In genomic region chr17:76714822-76715461, GRCh38 we compare ENCODE assay signal across 1 cellular context.
TF ChIP-seq lines count a peak whose summit lies in the region.

No MANE protein-coding gene starts in this region.

TF ChIP-seq in K562, 482 proteins besides CTCF, POLR2A, EP300 and RAD21:
- TF ChIP-seq CC2D1A (IDR thresholded peaks at IDR 0.05) (peak; percentile 14; the same call in 1 of the 2 replicates), POLR2H (tag; IDR thresholded peaks at IDR 0.05; ENCODE audit: low read depth) (no peak), CTCFL (IDR thresholded peaks at IDR 0.05; ENCODE audit: borderline replicate concordance, insufficient read depth, low read depth, low read length, poor library complexity, severe bottlenecking) (peak; percentile 41), KLF16 (IDR thresholded peaks at IDR 0.05) (peak; percentile 52; the same call in 1 of the 2 replicates), SMC3 (conservative IDR thresholded peaks at IDR 0.05; ENCODE audit: insufficient read depth, low read depth, low read length) (peak; percentile 53), XRCC5 (IDR thresholded peaks at IDR 0.05; ENCODE audit: low read depth, low read length) (0 out of 2 replicates have a peak, but pooled peaks have one; percentile 61), TAL1 (IDR thresholded peaks at IDR 0.05) (no peak), BRCA1 (IDR thresholded peaks at IDR 0.05) (no peak), BRCA1 (CRISPR knock-in tag; IDR thresholded peaks at IDR 0.05) (no peak), ATF1 (CRISPR knock-in tag; IDR thresholded peaks at IDR 0.05) (no peak), ATF1 (tag; IDR thresholded peaks at IDR 0.05) (no peak), JUND (IDR thresholded peaks at IDR 0.05; ENCODE audit: borderline replicate concordance, low read depth, low read length) (0 out of 2 replicates have a peak, but pooled peaks have one; percentile 3), JUND (tag; IDR thresholded peaks at IDR 0.05; ENCODE audit: borderline replicate concordance, low read depth, low read length) (no peak), FOXM1 (IDR thresholded peaks at IDR 0.05; ENCODE audit: low read depth) (0 out of 2 replicates have a peak, but pooled peaks have one; percentile 14), FOXM1 (CRISPR knock-in tag; IDR thresholded peaks at IDR 0.05; ENCODE audit: low read depth) (no peak), ZNF23 (CRISPR knock-in tag; IDR thresholded peaks at IDR 0.05) (no peak), FUS (optimal IDR thresholded peaks at IDR 0.05; ENCODE audit: low read depth, low read length) (no peak)
- TF ChIP-seq, protein P1, sequence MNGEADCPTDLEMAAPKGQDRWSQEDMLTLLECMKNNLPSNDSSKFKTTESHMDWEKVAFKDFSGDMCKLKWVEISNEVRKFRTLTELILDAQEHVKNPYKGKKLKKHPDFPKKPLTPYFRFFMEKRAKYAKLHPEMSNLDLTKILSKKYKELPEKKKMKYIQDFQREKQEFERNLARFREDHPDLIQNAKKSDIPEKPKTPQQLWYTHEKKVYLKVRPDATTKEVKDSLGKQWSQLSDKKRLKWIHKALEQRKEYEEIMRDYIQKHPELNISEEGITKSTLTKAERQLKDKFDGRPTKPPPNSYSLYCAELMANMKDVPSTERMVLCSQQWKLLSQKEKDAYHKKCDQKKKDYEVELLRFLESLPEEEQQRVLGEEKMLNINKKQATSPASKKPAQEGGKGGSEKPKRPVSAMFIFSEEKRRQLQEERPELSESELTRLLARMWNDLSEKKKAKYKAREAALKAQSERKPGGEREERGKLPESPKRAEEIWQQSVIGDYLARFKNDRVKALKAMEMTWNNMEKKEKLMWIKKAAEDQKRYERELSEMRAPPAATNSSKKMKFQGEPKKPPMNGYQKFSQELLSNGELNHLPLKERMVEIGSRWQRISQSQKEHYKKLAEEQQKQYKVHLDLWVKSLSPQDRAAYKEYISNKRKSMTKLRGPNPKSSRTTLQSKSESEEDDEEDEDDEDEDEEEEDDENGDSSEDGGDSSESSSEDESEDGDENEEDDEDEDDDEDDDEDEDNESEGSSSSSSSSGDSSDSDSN (IDR thresholded peaks at IDR 0.05; ENCODE audit: borderline replicate concordance in 1 of 2, low read depth in 2 of 2, low read length in 2 of 2), result no peak
- TF ChIP-seq, protein P2, sequence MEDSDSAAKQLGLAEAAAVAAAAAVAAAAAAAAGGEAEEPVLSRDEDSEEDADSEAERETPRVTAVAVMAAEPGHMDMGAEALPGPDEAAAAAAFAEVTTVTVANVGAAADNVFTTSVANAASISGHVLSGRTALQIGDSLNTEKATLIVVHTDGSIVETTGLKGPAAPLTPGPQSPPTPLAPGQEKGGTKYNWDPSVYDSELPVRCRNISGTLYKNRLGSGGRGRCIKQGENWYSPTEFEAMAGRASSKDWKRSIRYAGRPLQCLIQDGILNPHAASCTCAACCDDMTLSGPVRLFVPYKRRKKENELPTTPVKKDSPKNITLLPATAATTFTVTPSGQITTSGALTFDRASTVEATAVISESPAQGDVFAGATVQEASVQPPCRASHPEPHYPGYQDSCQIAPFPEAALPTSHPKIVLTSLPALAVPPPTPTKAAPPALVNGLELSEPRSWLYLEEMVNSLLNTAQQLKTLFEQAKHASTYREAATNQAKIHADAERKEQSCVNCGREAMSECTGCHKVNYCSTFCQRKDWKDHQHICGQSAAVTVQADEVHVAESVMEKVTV (CRISPR knock-in tag; IDR thresholded peaks at IDR 0.05), result peak; percentile 62
TF ChIP-seq in K562: peak in this region for 8.
